Comparison of ENCODE assay signal across 1 cellular context in the genomic region with DNA sequence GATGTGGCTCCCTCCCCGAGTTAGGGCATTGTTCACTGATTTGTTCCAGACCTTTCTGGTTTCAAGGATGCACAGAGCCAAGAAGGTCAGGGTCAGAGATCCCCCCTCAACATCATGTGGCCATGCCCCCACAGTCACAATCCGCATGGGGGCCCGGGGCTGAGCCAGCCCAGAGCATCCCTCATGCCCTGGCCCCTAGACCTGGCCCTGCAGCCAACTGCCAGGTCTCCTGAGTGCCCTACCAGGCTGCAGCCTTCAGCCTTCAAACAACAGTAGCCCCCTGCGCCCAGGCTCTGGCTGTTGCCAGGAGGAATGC.
TF ChIP-seq lines count a peak whose summit lies in the region.

No MANE protein-coding gene starts in this region.

TF ChIP-seq in GM12878, 131 proteins besides CTCF, POLR2A, EP300 and RAD21 (continued from another document):
- TF ChIP-seq, protein P1, sequence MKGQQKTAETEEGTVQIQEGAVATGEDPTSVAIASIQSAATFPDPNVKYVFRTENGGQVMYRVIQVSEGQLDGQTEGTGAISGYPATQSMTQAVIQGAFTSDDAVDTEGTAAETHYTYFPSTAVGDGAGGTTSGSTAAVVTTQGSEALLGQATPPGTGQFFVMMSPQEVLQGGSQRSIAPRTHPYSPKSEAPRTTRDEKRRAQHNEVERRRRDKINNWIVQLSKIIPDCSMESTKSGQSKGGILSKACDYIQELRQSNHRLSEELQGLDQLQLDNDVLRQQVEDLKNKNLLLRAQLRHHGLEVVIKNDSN (IDR thresholded peaks at IDR 0.05; ENCODE audit: borderline replicate concordance, extremely low read length, insufficient read depth, low read depth, low read length): no peak
- TF ChIP-seq STAT3 (IDR thresholded peaks at IDR 0.05; ENCODE audit: low read depth, low read length): no peak
- TF ChIP-seq BRCA1 (IDR thresholded peaks at IDR 0.05; ENCODE audit: low read depth, low read length): no peak
- TF ChIP-seq, protein P2, sequence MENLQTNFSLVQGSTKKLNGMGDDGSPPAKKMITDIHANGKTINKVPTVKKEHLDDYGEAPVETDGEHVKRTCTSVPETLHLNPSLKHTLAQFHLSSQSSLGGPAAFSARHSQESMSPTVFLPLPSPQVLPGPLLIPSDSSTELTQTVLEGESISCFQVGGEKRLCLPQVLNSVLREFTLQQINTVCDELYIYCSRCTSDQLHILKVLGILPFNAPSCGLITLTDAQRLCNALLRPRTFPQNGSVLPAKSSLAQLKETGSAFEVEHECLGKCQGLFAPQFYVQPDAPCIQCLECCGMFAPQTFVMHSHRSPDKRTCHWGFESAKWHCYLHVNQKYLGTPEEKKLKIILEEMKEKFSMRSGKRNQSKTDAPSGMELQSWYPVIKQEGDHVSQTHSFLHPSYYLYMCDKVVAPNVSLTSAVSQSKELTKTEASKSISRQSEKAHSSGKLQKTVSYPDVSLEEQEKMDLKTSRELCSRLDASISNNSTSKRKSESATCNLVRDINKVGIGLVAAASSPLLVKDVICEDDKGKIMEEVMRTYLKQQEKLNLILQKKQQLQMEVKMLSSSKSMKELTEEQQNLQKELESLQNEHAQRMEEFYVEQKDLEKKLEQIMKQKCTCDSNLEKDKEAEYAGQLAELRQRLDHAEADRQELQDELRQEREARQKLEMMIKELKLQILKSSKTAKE (IDR thresholded peaks at IDR 0.05; ENCODE audit: low read depth, poor library complexity, severe bottlenecking): no peak
- TF ChIP-seq SMAD5 (IDR thresholded peaks at IDR 0.05; ENCODE audit: low read depth): no peak
- TF ChIP-seq, protein P3, sequence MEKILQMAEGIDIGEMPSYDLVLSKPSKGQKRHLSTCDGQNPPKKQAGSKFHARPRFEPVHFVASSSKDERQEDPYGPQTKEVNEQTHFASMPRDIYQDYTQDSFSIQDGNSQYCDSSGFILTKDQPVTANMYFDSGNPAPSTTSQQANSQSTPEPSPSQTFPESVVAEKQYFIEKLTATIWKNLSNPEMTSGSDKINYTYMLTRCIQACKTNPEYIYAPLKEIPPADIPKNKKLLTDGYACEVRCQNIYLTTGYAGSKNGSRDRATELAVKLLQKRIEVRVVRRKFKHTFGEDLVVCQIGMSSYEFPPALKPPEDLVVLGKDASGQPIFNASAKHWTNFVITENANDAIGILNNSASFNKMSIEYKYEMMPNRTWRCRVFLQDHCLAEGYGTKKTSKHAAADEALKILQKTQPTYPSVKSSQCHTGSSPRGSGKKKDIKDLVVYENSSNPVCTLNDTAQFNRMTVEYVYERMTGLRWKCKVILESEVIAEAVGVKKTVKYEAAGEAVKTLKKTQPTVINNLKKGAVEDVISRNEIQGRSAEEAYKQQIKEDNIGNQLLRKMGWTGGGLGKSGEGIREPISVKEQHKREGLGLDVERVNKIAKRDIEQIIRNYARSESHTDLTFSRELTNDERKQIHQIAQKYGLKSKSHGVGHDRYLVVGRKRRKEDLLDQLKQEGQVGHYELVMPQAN (conservative IDR thresholded peaks at IDR 0.05): no peak
TF ChIP-seq in GM12878: peak in this region for 0.
